ENCODE assay signal across 9 cellular contexts in genomic region chr4:184268574-184269160, GRCh38. TPM values are rescaled to one million over a fixed set of nuclear protein-coding genes. Genes with fewer than 3 reads are reported as not detected.
DNase-seq lines count a peak whose midpoint lies in the region; ATAC-seq, FAIRE-seq and TF ChIP-seq lines count a peak whose summit lies in the region.
"Had no signal": no experiment of that assay in that cellular context is flagged by ENCODE, and none has a peak within 500 bp of the region (broad histone marks: within the 10 kb centered on the region; RNA-seq: fewer than 3 reads in every experiment).

No MANE protein-coding gene starts in this region.

- H2BK12ac ChIP-seq in trophoblast cell (ENCODE audit: low read length) = no peak overlapping the region

- H3K4me3 ChIP-seq in brain microvascular endothelial cell (ENCODE audit: low read depth, low read length) (no peak overlapping the region), trophoblast cell (ENCODE audit: low read depth, low read length) (no peak overlapping the region)

- TF ChIP-seq CTCF in brain microvascular endothelial cell (IDR thresholded peaks at IDR 0.05; ENCODE audit: low read depth, low read length, missing control alignments) (no peak), osteocyte (IDR thresholded peaks at IDR 0.05) (peak; percentile 31)

- H4K91ac ChIP-seq in trophoblast cell (ENCODE audit: low read depth, low read length) = no peak overlapping the region

- H4K8ac ChIP-seq in trophoblast cell (ENCODE audit: low read depth, low read length) = no peak overlapping the region

- no peak overlapping the region for H4K12ac ChIP-seq in trophoblast cell (ENCODE audit: low read depth, low read length)

- peak overlapping the region; percentile 69 for H3K4me3 Mint-ChIP-seq in osteocyte (ENCODE audit: unreplicated experiment)
- H3K4me3 Mint-ChIP-seq: nephron had no signal

- no peak overlapping the region for H3K14ac ChIP-seq in trophoblast cell (ENCODE audit: low read length)

- in situ Hi-C loops in brain microvascular endothelial cell (cut with HindIII; ENCODE audit: low pct_ligation_motif_present, low sequenced_read_pairs) = no loop called here

- no peaks in the 10 kb centered on the region for H3K79me2 ChIP-seq in trophoblast cell (ENCODE audit: control insufficient read depth, insufficient read depth, low read length, poor library complexity)

- no peak for DNase-seq in GM12892 (ENCODE audit: insufficient read length)
- peak; percentile 5 for DNase-seq in NOMO-1 treated with dmso at 0.1 percent for 144 hours (lab: John Stamatoyannopoulos, UW; ENCODE audit: unreplicated experiment)
- DNase-seq in brain microvascular endothelial cell = no peak
- DNase-seq in osteocyte (ENCODE audit: extremely low spot score, unreplicated experiment) = no peak
- DNase-seq in trophoblast cell = no peak
- DNase-seq in mesenteric fat pad (ENCODE audit: low spot score) = no peak

- no peaks in the 10 kb centered on the region for H3K36me3 Mint-ChIP-seq in osteocyte (ENCODE audit: unreplicated experiment)

- H3K9me3 ChIP-seq in trophoblast cell (ENCODE audit: insufficient read depth, low read depth, low read length) = no peaks in the 10 kb centered on the region

- no peak overlapping the region for H3K4me2 ChIP-seq in trophoblast cell (ENCODE audit: low read length)

- no peak overlapping the region for H3K4ac ChIP-seq in trophoblast cell (ENCODE audit: low read depth, low read length)

- H2AFZ ChIP-seq in trophoblast cell (ENCODE audit: insufficient read depth, low read length, poor library complexity) = no peak overlapping the region

- no peak for FAIRE-seq in GM12892 (lab: Jason Lieb, UNC)

- ATAC-seq in GM19351 (IDR thresholded peaks at IDR 0.05; ENCODE audit: unreplicated experiment) = no peak
- ATAC-seq in HG02884 (IDR thresholded peaks at IDR 0.05; ENCODE audit: unreplicated experiment) = no peak

- no peak overlapping the region for H3K23ac ChIP-seq in trophoblast cell (ENCODE audit: low read length)

- H3K36me3 ChIP-seq in brain microvascular endothelial cell (replicated peaks) = no peaks in the 10 kb centered on the region
- H3K36me3 ChIP-seq in trophoblast cell (ENCODE audit: control insufficient read depth in 1 of 2, insufficient read depth in 2 of 2, low read length in 2 of 2) = no peaks in the 10 kb centered on the region

- peak overlapping the region; percentile 90 for H3K27ac Mint-ChIP-seq in osteocyte (ENCODE audit: unreplicated experiment)
- H3K27ac Mint-ChIP-seq: nephron had no signal

- no peaks in the 10 kb centered on the region for H3K27me3 ChIP-seq in brain microvascular endothelial cell (replicated peaks)
- no peaks in the 10 kb centered on the region for H3K27me3 ChIP-seq in trophoblast cell (ENCODE audit: insufficient read depth, low read length)

- 0 out of 2 replicates have a peak, but pooled peaks have one; percentile 17 for TF ChIP-seq POLR2A in GM12892 (IDR thresholded peaks at IDR 0.05; ENCODE audit: low read depth, low read length)

- H3K9me3 Mint-ChIP-seq in osteocyte (ENCODE audit: unreplicated experiment) = no peaks in the 10 kb centered on the region
- H3K9me3 Mint-ChIP-seq: nephron had no signal

- H2BK5ac ChIP-seq in trophoblast cell (ENCODE audit: low read depth, low read length, poor library complexity) = no peak overlapping the region

- no CpG with 5 or more reads among the region's 6 CpGs for WGBS in trophoblast cell (ENCODE audit: extremely low coverage, insufficient coverage, insufficient read length)

- H3K79me1 ChIP-seq in trophoblast cell (ENCODE audit: low read length) = no peaks in the 10 kb centered on the region

- H3K4me1 ChIP-seq in trophoblast cell (ENCODE audit: control insufficient read depth in 1 of 2, insufficient read depth in 2 of 2, low read length in 2 of 2) = peaks cover 2 to 8% of the 10 kb centered on the region in 2 experiments

- H2BK120ac ChIP-seq in trophoblast cell (ENCODE audit: insufficient read depth, low read length, poor library complexity) = no peak overlapping the region

- H3K27ac ChIP-seq in brain microvascular endothelial cell (peak overlapping the region; percentile 2), trophoblast cell (ENCODE audit: low read depth, low read length) (no peak overlapping the region)

- peaks cover 20% of the 10 kb centered on the region for H3K4me1 Mint-ChIP-seq in osteocyte (ENCODE audit: unreplicated experiment)

- no peak overlapping the region for H3K9ac ChIP-seq in trophoblast cell (ENCODE audit: low read length)

- no peaks in the 10 kb centered on the region for H3K27me3 Mint-ChIP-seq in osteocyte (ENCODE audit: unreplicated experiment)

- no peak overlapping the region for H2AK5ac ChIP-seq in trophoblast cell (ENCODE audit: low read length)

- H3K18ac ChIP-seq in trophoblast cell (ENCODE audit: low read length) = no peak overlapping the region

RNA-seq across cellular contexts. Expression of gene ENPP6, which starts 51.0 kb away (rescaled TPM):
- 0.81 TPM for polyA plus RNA-seq in GM12892 (2012; ENCODE audit: missing spikeins)
- total RNA-seq in osteocyte (not detected in 2 replicates), mesenteric fat pad (not detected)
- polyA plus RNA-seq in trophoblast cell (2013) = 0.15 and 0.28 TPM in 2 replicates
